1 cellular context compared by ENCODE assay signal in the genomic region with DNA sequence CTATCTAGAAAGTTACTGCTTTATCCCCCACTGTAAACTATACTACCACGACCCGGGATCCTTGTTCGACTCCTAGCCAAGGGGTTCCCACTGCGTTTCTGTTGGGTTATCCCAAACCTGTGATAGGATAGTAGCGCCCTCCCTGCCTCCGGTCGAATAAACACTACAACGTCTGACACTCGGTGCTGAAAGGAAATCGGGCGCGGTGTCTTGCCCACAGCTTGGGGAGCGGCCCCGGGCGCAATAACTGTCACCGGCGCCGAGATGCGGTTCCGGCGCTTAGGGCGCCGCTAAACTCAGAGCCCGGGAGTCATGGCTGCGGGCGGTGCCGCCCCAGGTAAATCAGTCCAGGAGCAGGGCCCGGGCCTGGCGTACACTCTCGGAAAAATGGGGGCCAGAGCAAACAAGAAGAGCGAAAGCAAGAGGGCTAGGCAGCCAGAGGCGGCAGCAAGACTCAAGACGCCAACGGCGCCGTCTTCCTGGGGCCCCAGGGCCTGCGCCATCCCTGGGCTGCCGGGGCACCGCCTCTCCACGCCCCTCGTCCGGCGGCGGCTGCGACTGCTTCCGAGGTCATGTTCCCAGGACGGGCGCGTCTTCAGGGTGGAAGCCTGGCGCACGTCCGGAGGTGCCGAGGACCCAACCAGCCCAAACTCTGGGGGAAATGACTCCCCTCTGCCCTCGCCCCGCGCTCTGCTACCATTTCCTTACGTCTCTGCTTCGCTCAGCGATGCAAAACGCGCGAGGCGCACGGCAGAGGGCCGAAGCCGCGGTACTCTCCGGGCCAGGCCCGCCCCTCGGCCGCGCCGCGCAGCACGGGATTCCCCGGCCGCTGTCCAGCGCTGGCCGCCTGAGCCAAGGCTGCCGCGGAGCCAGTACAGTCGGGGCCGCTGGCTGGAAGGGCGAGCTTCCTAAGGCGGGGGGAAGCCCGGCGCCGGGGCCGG.
TF ChIP-seq lines count a peak whose summit lies in the region.

A gene (plus strand): TSS at position 575 of the 941 bp plus-strand sequence. CDS start 87 bp downstream, at position 662.

TF ChIP-seq in H1, 55 proteins besides CTCF, POLR2A, EP300 and RAD21:
- TF ChIP-seq SIX5 (IDR thresholded peaks at IDR 0.05; ENCODE audit: low read depth, low read length) (no peak), CHD1 (IDR thresholded peaks at IDR 0.05; ENCODE audit: low read depth, low read length) (0 out of 2 replicates have a peak, but pooled peaks have one; percentile 30), ASH2L (IDR thresholded peaks at IDR 0.05; ENCODE audit: low read length) (peak; percentile 15), YY1 (IDR thresholded peaks at IDR 0.05; ENCODE audit: low read depth, low read length) (peak; percentile 67), NANOG (IDR thresholded peaks at IDR 0.05; ENCODE audit: insufficient read depth, low read depth, low read length, poor library complexity, severe bottlenecking) (no peak), TAF1 (IDR thresholded peaks at IDR 0.05; ENCODE audit: low read depth, low read length) (0 out of 2 replicates have a peak, but pooled peaks have one; percentile 58), PHF8 (conservative IDR thresholded peaks at IDR 0.05; ENCODE audit: low read depth, low read length) (peak; percentile 82), TCF12 (IDR thresholded peaks at IDR 0.05; ENCODE audit: low read depth, low read length) (no peak), SIN3A (conservative IDR thresholded peaks at IDR 0.05 in 1 of 2, IDR thresholded peaks at IDR 0.05 in 1 of 2; ENCODE audit: low read depth in 1 of 2, low read length in 2 of 2) (peak; percentile 82 to 83; a peak in 3 of 4 replicates), TEAD4 (IDR thresholded peaks at IDR 0.05; ENCODE audit: low read depth, low read length) (0 out of 2 replicates have a peak, but pooled peaks have one; percentile 22), KDM4A (IDR thresholded peaks at IDR 0.05; ENCODE audit: low read depth, low read length, severe bottlenecking) (peak; percentile 75), HDAC2 (IDR thresholded peaks at IDR 0.05; ENCODE audit: borderline replicate concordance in 1 of 2, low read depth in 2 of 2, low read length in 2 of 2) (peak; percentile 47 to 78; a peak in 2 of 4 replicates), SAP30 (IDR thresholded peaks at IDR 0.05; ENCODE audit: insufficient read depth, insufficient replicate concordance, low read length) (peak; percentile 63), RBBP5 (IDR thresholded peaks at IDR 0.05; ENCODE audit: borderline replicate concordance, low read depth, low read length) (peak; percentile 84)
- TF ChIP-seq, protein P1, sequence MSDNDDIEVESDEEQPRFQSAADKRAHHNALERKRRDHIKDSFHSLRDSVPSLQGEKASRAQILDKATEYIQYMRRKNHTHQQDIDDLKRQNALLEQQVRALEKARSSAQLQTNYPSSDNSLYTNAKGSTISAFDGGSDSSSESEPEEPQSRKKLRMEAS (IDR thresholded peaks at IDR 0.05): peak; percentile 59
- TF ChIP-seq, protein P2, sequence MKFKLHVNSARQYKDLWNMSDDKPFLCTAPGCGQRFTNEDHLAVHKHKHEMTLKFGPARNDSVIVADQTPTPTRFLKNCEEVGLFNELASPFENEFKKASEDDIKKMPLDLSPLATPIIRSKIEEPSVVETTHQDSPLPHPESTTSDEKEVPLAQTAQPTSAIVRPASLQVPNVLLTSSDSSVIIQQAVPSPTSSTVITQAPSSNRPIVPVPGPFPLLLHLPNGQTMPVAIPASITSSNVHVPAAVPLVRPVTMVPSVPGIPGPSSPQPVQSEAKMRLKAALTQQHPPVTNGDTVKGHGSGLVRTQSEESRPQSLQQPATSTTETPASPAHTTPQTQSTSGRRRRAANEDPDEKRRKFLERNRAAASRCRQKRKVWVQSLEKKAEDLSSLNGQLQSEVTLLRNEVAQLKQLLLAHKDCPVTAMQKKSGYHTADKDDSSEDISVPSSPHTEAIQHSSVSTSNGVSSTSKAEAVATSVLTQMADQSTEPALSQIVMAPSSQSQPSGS (IDR thresholded peaks at IDR 0.05; ENCODE audit: low read length): no peak
TF ChIP-seq in H1: peak in this region for 12.
